In genomic region chr17:83190601-83191387, GRCh38 we compare ENCODE assay signal across 13 cellular contexts.
DNase-seq lines count a peak whose midpoint lies in the region; TF ChIP-seq lines count a peak whose summit lies in the region.
"Had no signal": no experiment of that assay in that cellular context is flagged by ENCODE, and none has a peak within 500 bp of the region (broad histone marks: within the 10 kb centered on the region; RNA-seq: fewer than 3 reads in every experiment).

No MANE protein-coding gene starts in this region.

- H3K36me3 ChIP-seq in neural progenitor cell = no peaks in the 10 kb centered on the region
- no peaks in the 10 kb centered on the region for H3K36me3 ChIP-seq in transverse colon
- H3K36me3 ChIP-seq: thyroid gland had no signal

- peaks cover 5% of the 10 kb centered on the region for H3K27me3 Mint-ChIP-seq in dendritic cell treated with granulocyte-macrophage colony-stimulating factor and Interleukin-4, amounts not matched to agents 40 ng/mL and 50 ng/mL, for 4 days
- H3K27me3 Mint-ChIP-seq in neural progenitor cell (ENCODE audit: insufficient read depth, low read depth) = peaks cover 13% of the 10 kb centered on the region

- no peaks in the 10 kb centered on the region for H3K9me3 ChIP-seq in neural progenitor cell (ENCODE audit: low read depth)
- H3K9me3 ChIP-seq in transverse colon = peaks cover 0 to 5% of the 10 kb centered on the region in 2 donors
- H3K9me3 ChIP-seq: thyroid gland had no signal

- no peaks in the 10 kb centered on the region for H4K20me1 ChIP-seq in neural progenitor cell (ENCODE audit: low read depth)

- TF ChIP-seq EP300 in transverse colon (IDR thresholded peaks at IDR 0.05; ENCODE audit: low read depth) = no peak

- H3K9ac ChIP-seq in neural progenitor cell = no peak overlapping the region

- peaks cover 20% of the 10 kb centered on the region for H3K9me3 Mint-ChIP-seq in dendritic cell treated with granulocyte-macrophage colony-stimulating factor and Interleukin-4, amounts not matched to agents 40 ng/mL and 50 ng/mL, for 4 days
- H3K9me3 Mint-ChIP-seq in neural progenitor cell = peaks cover 10% of the 10 kb centered on the region

- no peak overlapping the region for H3K4me3 Mint-ChIP-seq in dendritic cell treated with granulocyte-macrophage colony-stimulating factor and Interleukin-4, amounts not matched to agents 40 ng/mL and 50 ng/mL, for 4 days
- H3K4me3 Mint-ChIP-seq in neural progenitor cell = no peak overlapping the region
- H3K4me3 Mint-ChIP-seq: activated T-cell treated with anti-CD3 and anti-CD28 coated beads, Interleukin-2, amount 50 U/mL, for 4 hours had no signal

- no peak overlapping the region for H3K4me3 ChIP-seq in neural progenitor cell
- no peak overlapping the region for H3K4me3 ChIP-seq in transverse colon
- H3K4me3 ChIP-seq: thyroid gland had no signal

- no peak overlapping the region for H3K4me2 ChIP-seq in neural progenitor cell

- H3K36me3 Mint-ChIP-seq in dendritic cell treated with granulocyte-macrophage colony-stimulating factor and Interleukin-4, amounts not matched to agents 40 ng/mL and 50 ng/mL, for 4 days (ENCODE audit: low read depth) = peaks cover 6% of the 10 kb centered on the region
- H3K36me3 Mint-ChIP-seq in neural progenitor cell = no peaks in the 10 kb centered on the region

- no peaks in the 10 kb centered on the region for H3K27me3 ChIP-seq in neural progenitor cell
- no peaks in the 10 kb centered on the region for H3K27me3 ChIP-seq in transverse colon
- H3K27me3 ChIP-seq: thyroid gland had no signal

- H2AFZ ChIP-seq in neural progenitor cell (replicated peaks) = no peak overlapping the region

- H3K4me1 ChIP-seq in neural progenitor cell (no peaks in the 10 kb centered on the region), transverse colon (peaks cover 0 to 16% (median 2%) of the 10 kb centered on the region in 4 donors)

- no peaks in the 10 kb centered on the region for H3F3A ChIP-seq in neural progenitor cell (ENCODE audit: low read depth)

- H3K27ac ChIP-seq in neural progenitor cell (no peak overlapping the region), transverse colon (peak overlapping the region in 3 of 4 donors; percentile 57 to 62 (median 57))

- in situ Hi-C loops in transverse colon (cut with MboI; ENCODE audit: low pct_ligation_motif_present in 1 of 4, low pct_unique_long_range_greater_than_20kb in 1 of 4, low sequenced_read_pairs in 3 of 4) = no loop called here

- peak; percentile 15 to 16 for DNase-seq in activated T-cell treated with anti-CD3 and anti-CD28 coated beads, Interleukin-2, amount 50 U/mL, for 48 hours
- DNase-seq in activated T-cell treated with anti-CD3 and anti-CD28 coated beads for 4 hours (no peak), neural progenitor cell (ENCODE audit: low spot score) (no peak), transverse colon (no peak), cerebellar cortex (ENCODE audit: low spot score) (no peak), NCI-H82 treated with DMSO at 0.1 percent for 48 hours (lab: John Stamatoyannopoulos, UW; ENCODE audit: unreplicated experiment) (no peak)
- DNase-seq in activated CD4-positive, CD25-positive, alpha-beta regulatory T cell (lab: John Stamatoyannopoulos, UW) = no peak
- DNase-seq: activated T-cell treated with anti-CD3 and anti-CD28 coated beads, Interleukin-2, amount 50 U/mL, for 4 hours; Kasumi-1; NCI-H187 treated with DMSO at 0.1 percent for 48 hours; SHP77 treated with DMSO at 0.1 percent for 48 hours had no signal

- 85 to 89% methylated on average over 3 to 21 of the region's 21 CpGs for WGBS in transverse colon (ENCODE audit: low coverage in 1 of 2), 2 donors

- no peak for TF ChIP-seq POLR2A in transverse colon (IDR thresholded peaks at IDR 0.05)

- peaks cover 85% of the 10 kb centered on the region for H3K4me1 Mint-ChIP-seq in dendritic cell treated with granulocyte-macrophage colony-stimulating factor and Interleukin-4, amounts not matched to agents 40 ng/mL and 50 ng/mL, for 4 days (ENCODE audit: low read depth)
- H3K4me1 Mint-ChIP-seq in neural progenitor cell = peaks cover 8% of the 10 kb centered on the region

- no peak for TF ChIP-seq CTCF in neural progenitor cell (IDR thresholded peaks at IDR 0.05)
- TF ChIP-seq CTCF in transverse colon (IDR thresholded peaks at IDR 0.05) = no peak

- peak overlapping the region; percentile 73 for H3K27ac Mint-ChIP-seq in dendritic cell treated with granulocyte-macrophage colony-stimulating factor and Interleukin-4, amounts not matched to agents 40 ng/mL and 50 ng/mL, for 4 days
- H3K27ac Mint-ChIP-seq in neural progenitor cell = peak overlapping the region; percentile 57

- H3K79me2 ChIP-seq in neural progenitor cell (ENCODE audit: low read depth) = no peaks in the 10 kb centered on the region

- intact Hi-C loops in dendritic cell treated with granulocyte-macrophage colony-stimulating factor and Interleukin-4, amounts not matched to agents 40 ng/mL and 50 ng/mL, for 4 days (cut with micrococcal nuclease) = no loop called here
- intact Hi-C loops in transverse colon (cut with DNase I; ENCODE audit: low total_unique reads) = no loop called here

Comparison
In these comparisons a context has a peak if more than half of its experiments do, and no peak if none do; other contexts are left out.
1. DNase-seq: peak in activated T-cell treated with anti-CD3 and anti-CD28 coated beads, Interleukin-2, amount 50 U/mL, for 48 hours (2 of 2); none in activated T-cell treated with anti-CD3 and anti-CD28 coated beads for 4 hours (single experiment), neural progenitor cell (single experiment), transverse colon (single experiment), activated CD4-positive, CD25-positive, alpha-beta regulatory T cell (0 of 4), cerebellar cortex (single experiment) and NCI-H82 treated with DMSO at 0.1 percent for 48 hours (single experiment).